ENCODE assay signal across 2 cellular contexts in genomic region chr4:144097776-144098175, GRCh38. TPM values are rescaled to one million over a fixed set of nuclear protein-coding genes. Genes with fewer than 3 reads are reported as not detected.
"Had no signal": no experiment of that assay in that cellular context is flagged by ENCODE, and none has a peak within 500 bp of the region (broad histone marks: within the 10 kb centered on the region; RNA-seq: fewer than 3 reads in every experiment).

No MANE protein-coding gene starts in this region.

RNA-seq across cellular contexts. Expression of gene GYPA, which starts 42.7 kb away (rescaled TPM):
- total RNA-seq: G401, GM12878 had no signal
- polyA plus RNA-seq: GM12878 had no signal
